12 cellular contexts compared by ENCODE assay signal in the genomic region with DNA sequence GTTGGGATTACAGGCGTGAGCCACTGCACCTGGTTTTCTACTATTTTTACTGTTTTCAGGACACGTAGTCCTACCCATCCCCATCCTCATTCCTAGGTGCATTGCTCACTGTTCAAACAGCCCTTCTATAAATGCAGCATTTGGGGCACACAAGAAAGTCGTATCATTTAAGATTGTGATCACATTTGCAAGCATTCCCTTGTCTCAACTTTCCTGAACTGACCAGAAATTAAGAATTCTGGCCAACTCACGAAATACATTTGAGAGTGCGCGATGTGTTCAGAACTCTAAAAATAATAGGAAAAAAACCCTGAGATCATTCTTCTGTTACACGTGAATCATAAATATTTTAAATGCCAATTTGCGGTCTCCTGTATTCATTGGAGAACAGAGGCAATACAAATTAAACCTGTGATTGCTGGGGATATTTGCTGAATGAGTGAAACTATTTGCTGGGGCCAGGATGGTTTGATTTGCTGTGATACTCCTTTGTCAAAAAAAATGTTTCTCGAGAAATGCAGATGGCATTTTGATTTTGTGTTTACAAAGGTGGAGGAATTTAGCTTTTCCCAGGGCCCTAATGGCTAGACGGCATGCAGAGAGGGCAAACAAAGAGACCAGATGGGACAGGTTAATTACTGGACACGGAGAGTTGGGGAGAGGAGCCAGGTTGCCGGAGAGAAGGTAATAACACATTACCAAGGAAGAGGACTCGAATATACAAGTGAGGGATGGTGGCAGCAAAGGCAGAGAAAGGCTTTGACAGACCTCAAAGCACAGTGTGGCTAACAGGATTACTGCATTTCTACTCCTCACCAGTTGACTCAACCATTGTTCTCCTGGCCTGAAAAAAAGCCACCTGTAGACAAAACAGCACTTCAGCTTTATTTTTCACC. TPM values are rescaled to one million over a fixed set of nuclear protein-coding genes. Genes with fewer than 3 reads are reported as not detected.
DNase-seq lines count a peak whose midpoint lies in the region; ATAC-seq and TF ChIP-seq lines count a peak whose summit lies in the region.
"Had no signal": no experiment of that assay in that cellular context is flagged by ENCODE, and none has a peak within 500 bp of the region (broad histone marks: within the 10 kb centered on the region; RNA-seq: fewer than 3 reads in every experiment).

No MANE protein-coding gene starts in this region.

- no peaks in the 10 kb centered on the region for H3K27me3 ChIP-seq in prostate gland (replicated peaks; ENCODE audit: insufficient read depth)

- no peak for TF ChIP-seq POLR2A in prostate gland (IDR thresholded peaks at IDR 0.05)

- no peak overlapping the region for H3K4me3 ChIP-seq in prostate gland
- H3K4me3 ChIP-seq: SJCRH30 had no signal

- WGBS in prostate gland: 42% methylated on average over 13 of the region's 13 CpGs

- TF ChIP-seq CTCF in prostate gland (IDR thresholded peaks at IDR 0.05): no peak

- H3K27ac ChIP-seq in prostate gland: peak overlapping the region; percentile 22 to 62
- H3K27ac ChIP-seq: SJCRH30 had no signal

- DNase-seq in HT-29 (ENCODE audit: low spot score) (peak; percentile 50), NCI-H2171 treated with DMSO at 0.1 percent for 48 hours (lab: John Stamatoyannopoulos, UW) (peak; percentile 94), ecto neural progenitor cell (ENCODE audit: low spot score) (peak; percentile 61), prostate gland (ENCODE audit: low spot score) (no peak), DMS79 (lab: John Stamatoyannopoulos, UW) (no peak)
- no peak for DNase-seq in stimulated activated CD4-positive, alpha-beta T cell treated with anti-CD3 and anti-CD28 coated beads, Interleukin-4, amount 100 ng/mL, for 1 hour
- DNase-seq: activated CD4-positive, alpha-beta T cell treated with anti-CD3 and anti-CD28 coated beads for 1 hour; midbrain; NCI-H187 treated with DMSO at 0.1 percent for 48 hours; SJCRH30 had no signal

- ATAC-seq in HG03108 (IDR thresholded peaks at IDR 0.05; ENCODE audit: unreplicated experiment) (no peak), HG03442 (IDR thresholded peaks at IDR 0.05; ENCODE audit: unreplicated experiment) (no peak)

- H3K36me3 ChIP-seq in prostate gland: no peaks in the 10 kb centered on the region
- H3K36me3 ChIP-seq: SJCRH30 had no signal

- no peaks in the 10 kb centered on the region for H3K4me1 ChIP-seq in prostate gland (replicated peaks)
- H3K4me1 ChIP-seq: SJCRH30 had no signal

- intact Hi-C loops in prostate gland (cut with DNase I): no loop called here

- no peaks in the 10 kb centered on the region for H3K9me3 ChIP-seq in prostate gland
- H3K9me3 ChIP-seq: SJCRH30 had no signal

RNA-seq across cellular contexts. Expression of a gene that starts 38.4 kb away (rescaled TPM):
- total RNA-seq in HT-29 (2014; rRNA removed; shearing (Covaris generic)): 5.3 and 5.4 TPM in 2 replicates
- total RNA-seq in prostate gland: 10 to 100 TPM in 1 of 2 donors, 1 to 10 TPM in 1; 9.8 to 10.8 TPM
- total RNA-seq: SJCRH30 had no signal

RNA-seq across cellular contexts. Expression of a gene that starts 40.5 kb away (rescaled TPM):
- total RNA-seq in HT-29 (2014; rRNA removed; shearing (Covaris generic)): 25.2 and 29.4 TPM in 2 replicates
- 100 to 1,000 TPM; 125 to 350 TPM for total RNA-seq in prostate gland
- total RNA-seq: SJCRH30 had no signal

RNA-seq across cellular contexts. Expression of a gene that starts 56.0 kb away (rescaled TPM):
- total RNA-seq in HT-29 (2014; rRNA removed; shearing (Covaris generic)): 5.5 and 9.0 TPM in 2 replicates
- total RNA-seq in prostate gland: 1 to 10 TPM; 8.1 to 8.4 TPM
- total RNA-seq: SJCRH30 had no signal

Comparison
In these comparisons a context has a peak if more than half of its experiments do, and no peak if none do; other contexts are left out.
1. DNase-seq: peak in HT-29 (single experiment), NCI-H2171 treated with DMSO at 0.1 percent for 48 hours (single experiment) and ecto neural progenitor cell (single experiment); none in prostate gland (single experiment), DMS79 (single experiment) and stimulated activated CD4-positive, alpha-beta T cell treated with anti-CD3 and anti-CD28 coated beads, Interleukin-4, amount 100 ng/mL, for 1 hour (single experiment).